ENCODE assay signal across 9 cellular contexts in the genomic region with DNA sequence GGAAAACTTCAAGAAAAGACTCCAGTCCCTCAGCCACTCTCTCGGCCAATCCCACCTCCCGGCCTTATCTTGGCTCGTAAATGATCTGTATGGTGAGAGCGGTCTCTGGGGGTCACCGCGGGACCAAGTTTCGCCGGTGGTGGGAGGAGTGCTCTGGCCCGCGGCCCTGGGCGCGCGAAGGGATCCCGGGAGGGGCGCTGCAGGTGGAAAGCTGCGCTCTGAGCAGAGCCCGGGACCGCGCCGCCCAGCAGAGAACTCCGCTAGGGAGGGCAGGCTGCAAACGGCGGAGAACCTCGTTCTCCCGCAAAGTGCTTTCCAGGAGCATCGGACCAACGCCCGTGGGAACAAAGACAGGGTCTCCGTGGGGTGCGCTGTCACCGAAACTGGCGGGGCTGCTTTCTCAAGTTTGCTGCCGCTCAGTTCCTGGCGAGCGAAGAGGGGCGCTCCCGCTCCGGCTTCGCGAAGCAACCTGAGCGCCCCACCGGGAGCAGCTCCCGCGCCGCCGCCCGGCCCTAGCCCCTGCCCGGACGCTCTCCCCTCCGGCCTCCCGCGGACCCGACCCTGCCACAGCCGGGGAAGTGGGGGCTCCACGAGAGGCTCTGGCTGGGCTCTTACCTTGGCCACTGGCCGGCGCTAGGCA. TPM values are rescaled to one million over a fixed set of nuclear protein-coding genes. Genes with fewer than 3 reads are reported as not detected.
A peak's percentile ranks its signal among the peaks of the same experiment; 100 is the strongest.
DNase-seq lines count a peak whose midpoint lies in the region; ATAC-seq, FAIRE-seq and TF ChIP-seq lines count a peak whose summit lies in the region.
"Had no signal": no experiment of that assay in that cellular context is flagged by ENCODE, and none has a peak within 500 bp of the region (broad histone marks: within the 10 kb centered on the region; RNA-seq: fewer than 3 reads in every experiment).

No MANE protein-coding gene starts in this region.

- H3K4me3 ChIP-seq in HUES48 (ENCODE audit: low read depth, low read length) (peak overlapping the region; percentile 70), kidney (ENCODE audit: low read length in 2 of 2) (peak overlapping the region; percentile 67 to 82)

- H3K27ac ChIP-seq in HUES48 (ENCODE audit: low read depth, low read length): no peak overlapping the region
- H3K27ac ChIP-seq in kidney (ENCODE audit: low read depth in 2 of 2, low read length in 2 of 2): peak overlapping the region; percentile 52 to 72

- H3K36me3 ChIP-seq in HUES48 (ENCODE audit: control insufficient read depth, insufficient read depth, low read length) (no peaks in the 10 kb centered on the region), kidney (ENCODE audit: control insufficient read depth in 1 of 2, insufficient read depth in 2 of 2, low read length in 2 of 2) (peaks cover 0 to 6% of the 10 kb centered on the region in 2 donors)

- H3K4me1 ChIP-seq in HUES48 (ENCODE audit: control insufficient read depth, insufficient read depth, low read length): peaks cover 28% of the 10 kb centered on the region
- peaks cover 0 to 20% of the 10 kb centered on the region in 2 donors for H3K4me1 ChIP-seq in kidney (ENCODE audit: control insufficient read depth in 1 of 2, insufficient read depth in 1 of 2, low read depth in 1 of 2, low read length in 2 of 2)

- H3K9ac ChIP-seq in HUES48 (ENCODE audit: low read depth, low read length) (no peak overlapping the region), kidney (ENCODE audit: low read length in 2 of 2) (peak overlapping the region in 1 of 2 donors; percentile 63)

- peak overlapping the region; percentile 81 for H3K4me3 Mint-ChIP-seq in stimulated activated effector memory CD8-positive, alpha-beta T cell treated with anti-CD3 and anti-CD28 coated beads, Interleukin-12 subunit alpha, Interleukin-12 subunit beta, amount 100 ng/mL, for 72 hours

- intact Hi-C loops in kidney (cut with DNase I): no loop called here

- H3K4me1 Mint-ChIP-seq in stimulated activated effector memory CD8-positive, alpha-beta T cell treated with anti-CD3 and anti-CD28 coated beads, Interleukin-12 subunit alpha, Interleukin-12 subunit beta, amount 100 ng/mL, for 72 hours: peaks cover 45% of the 10 kb centered on the region

- H3K9me3 ChIP-seq in HUES48 (ENCODE audit: control insufficient read depth, insufficient read depth, low read length) (no peaks in the 10 kb centered on the region), kidney (ENCODE audit: control insufficient read depth in 1 of 2, low read length in 2 of 2) (no peaks in the 10 kb centered on the region)

- peak; percentile 29 for DNase-seq in AG08396 (ENCODE audit: low spot score)
- peak; percentile 48 for DNase-seq in astrocyte of the hippocampus (ENCODE audit: low read depth, low spot score)
- DNase-seq in kidney: peak; percentile 70
- DNase-seq in stimulated activated effector memory CD8-positive, alpha-beta T cell treated with anti-CD3 and anti-CD28 coated beads, Interleukin-12 subunit alpha, Interleukin-12 subunit beta, amount 100 ng/mL, for 72 hours (ENCODE audit: low spot score in 2 of 2): peak; percentile 12 to 52
- no peak for DNase-seq in NCI-H2107 treated with DMSO at 0.1 percent for 48 hours (lab: John Stamatoyannopoulos, UW; ENCODE audit: unreplicated experiment)

- peak; percentile 2 for TF ChIP-seq CTCF in kidney (IDR thresholded peaks at IDR 0.05; ENCODE audit: borderline replicate concordance, extremely low read depth, insufficient read depth)

- no peak for FAIRE-seq in kidney (lab: Jason Lieb, UNC)
- FAIRE-seq: bronchial epithelial cell had no signal

- H3K36me3 Mint-ChIP-seq in stimulated activated effector memory CD8-positive, alpha-beta T cell treated with anti-CD3 and anti-CD28 coated beads, Interleukin-12 subunit alpha, Interleukin-12 subunit beta, amount 100 ng/mL, for 72 hours: peaks cover 24% of the 10 kb centered on the region

- ATAC-seq in stimulated activated effector memory CD8-positive, alpha-beta T cell treated with anti-CD3 and anti-CD28 coated beads, Interleukin-12 subunit alpha, Interleukin-12 subunit beta, amount 100 ng/mL, for 72 hours: peak; percentile 12
- ATAC-seq in GM18498 (IDR thresholded peaks at IDR 0.05; ENCODE audit: unreplicated experiment) (no peak), GM19452 (IDR thresholded peaks at IDR 0.05; ENCODE audit: unreplicated experiment) (no peak)

- no peak overlapping the region for H3K27ac Mint-ChIP-seq in stimulated activated effector memory CD8-positive, alpha-beta T cell treated with anti-CD3 and anti-CD28 coated beads, Interleukin-12 subunit alpha, Interleukin-12 subunit beta, amount 100 ng/mL, for 72 hours

- peaks cover 65% of the 10 kb centered on the region for H3K27me3 ChIP-seq in HUES48 (ENCODE audit: control insufficient read depth, insufficient read depth, low read length)

- no peaks in the 10 kb centered on the region for H3K9me3 Mint-ChIP-seq in stimulated activated effector memory CD8-positive, alpha-beta T cell treated with anti-CD3 and anti-CD28 coated beads, Interleukin-12 subunit alpha, Interleukin-12 subunit beta, amount 100 ng/mL, for 72 hours

RNA-seq across cellular contexts. Expression of gene LRP2, which starts 0.5 kb away (rescaled TPM):
- 85.4 TPM for total RNA-seq in kidney
- polyA plus RNA-seq in kidney (ENCODE audit: insufficient read depth, low read depth, low replicate concordance): 44.7 TPM
- total RNA-seq: bronchial epithelial cell had no signal
